8 cellular contexts compared by ENCODE assay signal in genomic region chr3:191329654-191330308, GRCh38. TPM values are rescaled to one million over a fixed set of nuclear protein-coding genes. Genes with fewer than 3 reads are reported as not detected.
DNase-seq lines count a peak whose midpoint lies in the region; ATAC-seq and TF ChIP-seq lines count a peak whose summit lies in the region.

No MANE protein-coding gene starts in this region.

- H3K9me3 Mint-ChIP-seq in central memory CD8-positive, alpha-beta T cell: no peaks in the 10 kb centered on the region
- no peaks in the 10 kb centered on the region for H3K9me3 Mint-ChIP-seq in stimulated activated effector memory CD8-positive, alpha-beta T cell treated with anti-CD3 and anti-CD28 coated beads, Interleukin-12 subunit alpha, Interleukin-12 subunit beta, amount 100 ng/mL, for 72 hours

- TF ChIP-seq CTCF in RWPE2 (IDR thresholded peaks at IDR 0.05; ENCODE audit: poor library complexity, severe bottlenecking) (peak; percentile 3), kidney epithelial cell (IDR thresholded peaks at IDR 0.05; ENCODE audit: insufficient read depth, low read length, poor library complexity, severe bottlenecking) (no peak)

- H3K4me3 ChIP-seq in RWPE2 (ENCODE audit: severe bottlenecking) (peak overlapping the region; percentile 86), kidney epithelial cell (ENCODE audit: low read depth, low read length) (peak overlapping the region; percentile 74)

- no peaks in the 10 kb centered on the region for H3K27me3 Mint-ChIP-seq in central memory CD8-positive, alpha-beta T cell

- DNase-seq in Daoy (ENCODE audit: low read depth): peak; percentile 72
- no peak for DNase-seq in RWPE2 (ENCODE audit: low spot score)
- DNase-seq in central memory CD8-positive, alpha-beta T cell (ENCODE audit: low spot score in 2 of 2): no peak
- no peak for DNase-seq in kidney epithelial cell (ENCODE audit: low read depth)
- DNase-seq in stimulated activated effector memory CD8-positive, alpha-beta T cell treated with anti-CD3 and anti-CD28 coated beads, Interleukin-12 subunit alpha, Interleukin-12 subunit beta, amount 100 ng/mL, for 72 hours (ENCODE audit: low spot score in 2 of 2): peak in 1 of 2 donors; percentile 48
- DNase-seq in GDM1 (lab: John Stamatoyannopoulos, UW): no peak

- H3K27me3 ChIP-seq in RWPE2 (ENCODE audit: insufficient read depth, poor library complexity, severe bottlenecking): no peaks in the 10 kb centered on the region
- no peaks in the 10 kb centered on the region for H3K27me3 ChIP-seq in kidney epithelial cell (ENCODE audit: control insufficient read depth, insufficient read depth, low read length)

- H3K9me3 ChIP-seq in RWPE2 (ENCODE audit: severe bottlenecking): no peaks in the 10 kb centered on the region

- ATAC-seq in GM19463 (IDR thresholded peaks at IDR 0.05; ENCODE audit: unreplicated experiment) (peak; percentile 18), HG03460 (IDR thresholded peaks at IDR 0.05; ENCODE audit: unreplicated experiment) (peak; percentile 31), RWPE2 (ENCODE audit: low read depth) (peak; percentile 56)
- no peak for ATAC-seq in central memory CD8-positive, alpha-beta T cell (replicated peaks; ENCODE audit: extremely low read depth, poor library complexity, severe bottlenecking)
- ATAC-seq in stimulated activated effector memory CD8-positive, alpha-beta T cell treated with anti-CD3 and anti-CD28 coated beads, Interleukin-12 subunit alpha, Interleukin-12 subunit beta, amount 100 ng/mL, for 72 hours: peak; percentile 42

- H3K36me3 ChIP-seq in RWPE2 (ENCODE audit: low read depth) (0 out of 2 replicates have a peak, but pooled peaks cover 7% of the 10 kb centered on the region), kidney epithelial cell (ENCODE audit: control insufficient read depth, insufficient read depth, low read length) (no peaks in the 10 kb centered on the region)

- H3K4me1 Mint-ChIP-seq in central memory CD8-positive, alpha-beta T cell: no peaks in the 10 kb centered on the region
- peaks cover 14% of the 10 kb centered on the region for H3K4me1 Mint-ChIP-seq in stimulated activated effector memory CD8-positive, alpha-beta T cell treated with anti-CD3 and anti-CD28 coated beads, Interleukin-12 subunit alpha, Interleukin-12 subunit beta, amount 100 ng/mL, for 72 hours

- no peak overlapping the region for H3K27ac Mint-ChIP-seq in central memory CD8-positive, alpha-beta T cell (ENCODE audit: low read depth)
- H3K27ac Mint-ChIP-seq in stimulated activated effector memory CD8-positive, alpha-beta T cell treated with anti-CD3 and anti-CD28 coated beads, Interleukin-12 subunit alpha, Interleukin-12 subunit beta, amount 100 ng/mL, for 72 hours: peak overlapping the region; percentile 21

- peak overlapping the region; percentile 31 for H3K4me3 Mint-ChIP-seq in central memory CD8-positive, alpha-beta T cell
- H3K4me3 Mint-ChIP-seq in stimulated activated effector memory CD8-positive, alpha-beta T cell treated with anti-CD3 and anti-CD28 coated beads, Interleukin-12 subunit alpha, Interleukin-12 subunit beta, amount 100 ng/mL, for 72 hours: peak overlapping the region; percentile 68

- peak overlapping the region; percentile 82 for H3K27ac ChIP-seq in RWPE2 (ENCODE audit: poor library complexity, severe bottlenecking)

- H3K36me3 Mint-ChIP-seq in central memory CD8-positive, alpha-beta T cell (ENCODE audit: insufficient read depth): no peaks in the 10 kb centered on the region
- H3K36me3 Mint-ChIP-seq in stimulated activated effector memory CD8-positive, alpha-beta T cell treated with anti-CD3 and anti-CD28 coated beads, Interleukin-12 subunit alpha, Interleukin-12 subunit beta, amount 100 ng/mL, for 72 hours: peaks cover 5% of the 10 kb centered on the region

- peaks cover 17% of the 10 kb centered on the region for H3K4me1 ChIP-seq in RWPE2 (ENCODE audit: insufficient read depth, poor library complexity, severe bottlenecking)

RNA-seq across cellular contexts. Expression of gene UTS2B, which starts 0.5 kb away (rescaled TPM):
- not detected in 2 replicates for total RNA-seq in Daoy (2014; rRNA removed; shearing (Covaris generic))
- total RNA-seq in kidney epithelial cell: 0.46 and 2.5 TPM in 2 replicates

RNA-seq across cellular contexts. Expression of gene CCDC50, which starts 0.6 kb away (rescaled TPM):
- 151 and 167 TPM in 2 replicates for total RNA-seq in Daoy (2014; rRNA removed; shearing (Covaris generic))
- 160 and 178 TPM in 2 replicates for total RNA-seq in kidney epithelial cell
